1 cellular context compared by ENCODE assay signal in the genomic region with DNA sequence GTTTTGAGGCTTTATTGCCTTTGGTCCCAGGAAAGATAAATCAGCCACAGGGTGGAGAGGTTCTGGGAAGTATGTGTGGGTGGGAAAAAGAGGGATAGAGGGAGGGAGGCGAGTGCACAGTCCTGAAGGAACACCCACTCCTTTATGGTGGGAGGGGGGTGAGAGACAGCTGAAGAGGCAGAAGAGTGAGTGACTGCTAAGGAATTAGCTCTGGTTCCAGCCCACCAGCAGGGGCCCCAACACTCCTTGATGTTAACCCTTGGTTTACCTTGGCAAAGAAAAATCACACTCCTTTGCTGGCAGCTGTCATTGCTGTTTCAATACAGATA.
TF ChIP-seq lines count a peak whose summit lies in the region.

No MANE protein-coding gene starts in this region.

TF ChIP-seq in WTC11, 78 proteins besides CTCF, POLR2A, EP300 and RAD21:
- TF ChIP-seq HMGA2 (CRISPR knock-in tag; IDR thresholded peaks at IDR 0.05) = no peak
- no peak for TF ChIP-seq ZBTB21 (CRISPR knock-in tag; IDR thresholded peaks at IDR 0.05; ENCODE audit: borderline replicate concordance)
- no peak for TF ChIP-seq USF2 (CRISPR knock-in tag; IDR thresholded peaks at IDR 0.05)
- TF ChIP-seq, protein P1, sequence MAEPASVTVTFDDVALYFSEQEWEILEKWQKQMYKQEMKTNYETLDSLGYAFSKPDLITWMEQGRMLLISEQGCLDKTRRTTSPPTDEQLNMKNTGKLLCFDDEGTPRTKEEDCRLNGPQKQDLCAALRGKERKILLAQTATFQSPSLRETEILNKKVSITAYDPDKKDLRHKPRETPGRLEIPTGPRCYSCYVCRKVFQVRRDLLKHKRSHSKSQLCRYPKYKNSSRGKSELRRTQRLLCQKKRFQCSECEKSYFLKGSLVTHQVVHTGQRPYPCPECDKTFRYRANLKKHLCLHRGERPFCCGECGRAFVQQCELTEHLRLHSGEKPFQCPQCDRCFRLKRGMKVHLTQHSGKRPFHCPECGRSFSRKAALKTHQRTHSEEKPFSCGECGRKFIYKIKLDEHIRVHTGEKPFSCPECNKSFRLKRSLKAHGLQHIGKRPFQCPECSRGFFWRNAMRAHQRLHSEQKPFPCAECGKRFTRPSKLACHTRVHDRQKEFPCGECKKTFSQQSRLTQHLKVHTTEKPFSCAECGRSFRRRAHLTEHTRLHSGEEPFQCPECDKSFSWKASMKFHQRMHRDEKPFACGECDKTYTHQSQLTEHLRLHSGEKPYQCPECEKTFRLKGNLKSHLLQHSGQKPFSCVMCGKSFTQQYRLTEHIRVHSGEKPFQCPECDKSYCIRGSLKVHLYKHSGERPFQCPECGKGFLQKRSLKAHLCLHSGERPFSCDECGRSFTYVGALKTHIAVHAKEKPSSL (CRISPR knock-in tag; conservative IDR thresholded peaks at IDR 0.05) = no peak
- TF ChIP-seq, protein P2, sequence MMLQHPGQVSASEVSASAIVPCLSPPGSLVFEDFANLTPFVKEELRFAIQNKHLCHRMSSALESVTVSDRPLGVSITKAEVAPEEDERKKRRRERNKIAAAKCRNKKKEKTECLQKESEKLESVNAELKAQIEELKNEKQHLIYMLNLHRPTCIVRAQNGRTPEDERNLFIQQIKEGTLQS (CRISPR knock-in tag; conservative IDR thresholded peaks at IDR 0.05) = no peak
- TF ChIP-seq E2F4 (CRISPR knock-in tag; IDR thresholded peaks at IDR 0.05; ENCODE audit: borderline replicate concordance, low read depth) = no peak
- TF ChIP-seq MXD4 (CRISPR knock-in tag; IDR thresholded peaks at IDR 0.05; ENCODE audit: borderline replicate concordance) = no peak
- TF ChIP-seq PRRX2 (CRISPR knock-in tag; IDR thresholded peaks at IDR 0.05) = no peak
- no peak for TF ChIP-seq EMX1 (CRISPR knock-in tag; IDR thresholded peaks at IDR 0.05)
- no peak for TF ChIP-seq ZNF671 (CRISPR knock-in tag; IDR thresholded peaks at IDR 0.05)
- no peak for TF ChIP-seq ZNF138 (CRISPR knock-in tag; conservative IDR thresholded peaks at IDR 0.05)
- no peak for TF ChIP-seq FOXP1 (CRISPR knock-in tag; IDR thresholded peaks at IDR 0.05; ENCODE audit: borderline replicate concordance)
- no peak for TF ChIP-seq JUN (CRISPR knock-in tag; IDR thresholded peaks at IDR 0.05)
- no peak for TF ChIP-seq RORB (CRISPR knock-in tag; IDR thresholded peaks at IDR 0.05)
- no peak for TF ChIP-seq ATF6 (CRISPR knock-in tag; IDR thresholded peaks at IDR 0.05)
- TF ChIP-seq TCF7 (CRISPR knock-in tag; IDR thresholded peaks at IDR 0.05; ENCODE audit: low read depth) = no peak
- no peak for TF ChIP-seq OVOL2 (CRISPR knock-in tag; IDR thresholded peaks at IDR 0.05; ENCODE audit: borderline replicate concordance)
- no peak for TF ChIP-seq TP53 (CRISPR knock-in tag; IDR thresholded peaks at IDR 0.05)
- TF ChIP-seq, protein P3, sequence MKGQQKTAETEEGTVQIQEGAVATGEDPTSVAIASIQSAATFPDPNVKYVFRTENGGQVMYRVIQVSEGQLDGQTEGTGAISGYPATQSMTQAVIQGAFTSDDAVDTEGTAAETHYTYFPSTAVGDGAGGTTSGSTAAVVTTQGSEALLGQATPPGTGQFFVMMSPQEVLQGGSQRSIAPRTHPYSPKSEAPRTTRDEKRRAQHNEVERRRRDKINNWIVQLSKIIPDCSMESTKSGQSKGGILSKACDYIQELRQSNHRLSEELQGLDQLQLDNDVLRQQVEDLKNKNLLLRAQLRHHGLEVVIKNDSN (CRISPR knock-in tag; IDR thresholded peaks at IDR 0.05) = no peak
